ENCODE assay signal across 1 cellular context in the genomic region with DNA sequence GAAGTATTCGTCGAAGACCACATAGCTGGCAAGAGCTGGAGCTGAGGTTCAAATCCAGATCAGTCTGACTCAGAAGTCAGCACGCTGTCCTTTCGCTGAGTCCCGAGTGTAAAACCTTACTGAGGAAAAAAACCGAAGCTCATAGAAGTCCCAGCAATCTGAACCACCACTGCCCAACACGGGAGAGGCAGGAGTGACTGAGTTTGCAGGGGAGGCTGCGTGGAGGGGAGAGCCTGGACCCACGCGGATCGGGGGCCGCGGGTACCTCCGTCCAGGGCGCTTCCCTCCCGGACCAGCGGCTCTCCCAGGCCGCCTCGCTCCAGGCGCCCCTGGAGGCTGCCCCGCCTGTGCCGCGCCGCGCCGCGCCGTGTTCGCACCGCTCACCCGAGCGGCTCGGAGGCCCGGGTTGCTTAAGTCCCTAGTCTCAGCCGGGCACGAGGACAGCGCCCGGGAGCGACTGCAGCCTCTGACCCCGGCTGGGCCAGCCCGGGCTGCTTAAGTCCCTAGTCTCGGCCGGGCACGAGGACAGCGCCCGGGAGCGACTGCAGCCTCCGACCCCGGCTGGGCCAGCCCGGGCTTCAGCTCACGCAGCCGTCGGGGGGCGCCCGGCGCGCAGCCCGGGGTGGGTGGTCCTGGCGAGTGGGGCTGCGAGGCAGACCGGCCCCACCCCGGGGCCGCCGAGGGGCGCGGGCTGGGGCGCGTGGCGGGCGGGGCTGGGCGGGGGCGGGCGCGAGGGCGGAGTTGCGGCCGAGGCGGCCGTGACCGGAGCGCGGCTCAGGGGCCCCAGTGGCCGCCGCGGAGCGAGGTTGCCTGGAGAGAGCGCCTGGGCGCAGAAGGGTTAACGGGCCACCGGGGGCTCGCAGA.
TF ChIP-seq lines count a peak whose summit lies in the region.

A gene (plus strand): TSS at position 777 of the 864 bp plus-strand sequence. CDS start 2,881 bp downstream, outside the sequence.

TF ChIP-seq in HEK293, 187 proteins besides CTCF, POLR2A, EP300 and RAD21 (continued from another document):
- no peak for TF ChIP-seq ZNF366 (tag by site-specific recombination; conservative IDR thresholded peaks at IDR 0.05)
- TF ChIP-seq, protein P1, sequence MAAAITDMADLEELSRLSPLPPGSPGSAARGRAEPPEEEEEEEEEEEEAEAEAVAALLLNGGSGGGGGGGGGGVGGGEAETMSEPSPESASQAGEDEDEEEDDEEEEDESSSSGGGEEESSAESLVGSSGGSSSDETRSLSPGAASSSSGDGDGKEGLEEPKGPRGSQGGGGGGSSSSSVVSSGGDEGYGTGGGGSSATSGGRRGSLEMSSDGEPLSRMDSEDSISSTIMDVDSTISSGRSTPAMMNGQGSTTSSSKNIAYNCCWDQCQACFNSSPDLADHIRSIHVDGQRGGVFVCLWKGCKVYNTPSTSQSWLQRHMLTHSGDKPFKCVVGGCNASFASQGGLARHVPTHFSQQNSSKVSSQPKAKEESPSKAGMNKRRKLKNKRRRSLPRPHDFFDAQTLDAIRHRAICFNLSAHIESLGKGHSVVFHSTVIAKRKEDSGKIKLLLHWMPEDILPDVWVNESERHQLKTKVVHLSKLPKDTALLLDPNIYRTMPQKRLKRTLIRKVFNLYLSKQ (tag by site-specific recombination; IDR thresholded peaks at IDR 0.05; ENCODE audit: borderline replicate concordance), result no peak
TF ChIP-seq in HEK293: peak in this region for 24.
